1 cellular context compared by ENCODE assay signal in the genomic region with DNA sequence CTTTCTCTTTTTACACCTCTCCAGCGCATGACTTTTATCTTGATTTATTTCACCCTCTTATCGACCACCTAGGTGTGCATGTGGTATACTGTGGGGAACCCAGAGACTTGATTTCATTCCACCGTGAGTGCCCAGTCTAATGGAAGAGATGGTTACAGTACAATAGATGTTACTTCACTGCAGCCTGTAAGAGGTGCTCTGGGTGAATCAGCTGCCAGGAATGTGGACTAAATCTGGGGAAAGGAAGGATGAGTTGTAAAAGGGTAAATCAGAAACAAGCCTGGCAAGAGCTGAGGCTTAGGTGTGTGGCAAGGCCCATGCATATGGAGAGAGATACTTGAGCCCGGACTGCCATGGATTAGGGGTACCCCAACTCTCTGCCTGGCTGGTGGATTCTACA.
TF ChIP-seq lines count a peak whose summit lies in the region.

No MANE protein-coding gene starts in this region.

TF ChIP-seq in GM12878, 131 proteins besides CTCF, POLR2A, EP300 and RAD21:
- TF ChIP-seq JUND (IDR thresholded peaks at IDR 0.05; ENCODE audit: low read depth, low read length), result no peak
- no peak for TF ChIP-seq POU2F2 (IDR thresholded peaks at IDR 0.05; ENCODE audit: borderline replicate concordance, low read depth, low read length)
- TF ChIP-seq ETV6 (conservative IDR thresholded peaks at IDR 0.05 in 1 of 2, IDR thresholded peaks at IDR 0.05 in 1 of 2; ENCODE audit: borderline replicate concordance in 1 of 2, low read depth in 1 of 2), result no peak
- no peak for TF ChIP-seq SMAD1 (IDR thresholded peaks at IDR 0.05; ENCODE audit: low read depth, partially characterized antibody)
- TF ChIP-seq, protein P1, sequence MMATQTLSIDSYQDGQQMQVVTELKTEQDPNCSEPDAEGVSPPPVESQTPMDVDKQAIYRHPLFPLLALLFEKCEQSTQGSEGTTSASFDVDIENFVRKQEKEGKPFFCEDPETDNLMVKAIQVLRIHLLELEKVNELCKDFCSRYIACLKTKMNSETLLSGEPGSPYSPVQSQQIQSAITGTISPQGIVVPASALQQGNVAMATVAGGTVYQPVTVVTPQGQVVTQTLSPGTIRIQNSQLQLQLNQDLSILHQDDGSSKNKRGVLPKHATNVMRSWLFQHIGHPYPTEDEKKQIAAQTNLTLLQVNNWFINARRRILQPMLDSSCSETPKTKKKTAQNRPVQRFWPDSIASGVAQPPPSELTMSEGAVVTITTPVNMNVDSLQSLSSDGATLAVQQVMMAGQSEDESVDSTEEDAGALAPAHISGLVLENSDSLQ (IDR thresholded peaks at IDR 0.05), result no peak
- TF ChIP-seq, protein P2, sequence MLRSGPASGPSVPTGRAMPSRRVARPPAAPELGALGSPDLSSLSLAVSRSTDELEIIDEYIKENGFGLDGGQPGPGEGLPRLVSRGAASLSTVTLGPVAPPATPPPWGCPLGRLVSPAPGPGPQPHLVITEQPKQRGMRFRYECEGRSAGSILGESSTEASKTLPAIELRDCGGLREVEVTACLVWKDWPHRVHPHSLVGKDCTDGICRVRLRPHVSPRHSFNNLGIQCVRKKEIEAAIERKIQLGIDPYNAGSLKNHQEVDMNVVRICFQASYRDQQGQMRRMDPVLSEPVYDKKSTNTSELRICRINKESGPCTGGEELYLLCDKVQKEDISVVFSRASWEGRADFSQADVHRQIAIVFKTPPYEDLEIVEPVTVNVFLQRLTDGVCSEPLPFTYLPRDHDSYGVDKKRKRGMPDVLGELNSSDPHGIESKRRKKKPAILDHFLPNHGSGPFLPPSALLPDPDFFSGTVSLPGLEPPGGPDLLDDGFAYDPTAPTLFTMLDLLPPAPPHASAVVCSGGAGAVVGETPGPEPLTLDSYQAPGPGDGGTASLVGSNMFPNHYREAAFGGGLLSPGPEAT (IDR thresholded peaks at IDR 0.05; ENCODE audit: low read depth), result no peak
- no peak for TF ChIP-seq MYB (IDR thresholded peaks at IDR 0.05; ENCODE audit: borderline replicate concordance, low read depth, low read length)
- no peak for TF ChIP-seq SIX5 (IDR thresholded peaks at IDR 0.05; ENCODE audit: low read depth, low read length, severe bottlenecking)
- no peak for TF ChIP-seq GABPA (IDR thresholded peaks at IDR 0.05; ENCODE audit: low read depth)
- no peak for TF ChIP-seq CBFB (IDR thresholded peaks at IDR 0.05; ENCODE audit: low read depth)
- no peak for TF ChIP-seq FOS (IDR thresholded peaks at IDR 0.05; ENCODE audit: borderline replicate concordance, extremely low read depth, insufficient read length)
- TF ChIP-seq TCF3 (IDR thresholded peaks at IDR 0.05; ENCODE audit: borderline replicate concordance, insufficient read depth, low read depth, low read length), result no peak
- no peak for TF ChIP-seq MYC (IDR thresholded peaks at IDR 0.05; ENCODE audit: insufficient read depth, insufficient read length, insufficient replicate concordance, low read length, severe bottlenecking)
- TF ChIP-seq, protein P3, sequence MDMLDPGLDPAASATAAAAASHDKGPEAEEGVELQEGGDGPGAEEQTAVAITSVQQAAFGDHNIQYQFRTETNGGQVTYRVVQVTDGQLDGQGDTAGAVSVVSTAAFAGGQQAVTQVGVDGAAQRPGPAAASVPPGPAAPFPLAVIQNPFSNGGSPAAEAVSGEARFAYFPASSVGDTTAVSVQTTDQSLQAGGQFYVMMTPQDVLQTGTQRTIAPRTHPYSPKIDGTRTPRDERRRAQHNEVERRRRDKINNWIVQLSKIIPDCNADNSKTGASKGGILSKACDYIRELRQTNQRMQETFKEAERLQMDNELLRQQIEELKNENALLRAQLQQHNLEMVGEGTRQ (IDR thresholded peaks at IDR 0.05; ENCODE audit: borderline replicate concordance, low read depth, low read length), result no peak
- TF ChIP-seq ZNF384 (IDR thresholded peaks at IDR 0.05; ENCODE audit: borderline replicate concordance, low read depth, low read length), result no peak
- TF ChIP-seq, protein P4, sequence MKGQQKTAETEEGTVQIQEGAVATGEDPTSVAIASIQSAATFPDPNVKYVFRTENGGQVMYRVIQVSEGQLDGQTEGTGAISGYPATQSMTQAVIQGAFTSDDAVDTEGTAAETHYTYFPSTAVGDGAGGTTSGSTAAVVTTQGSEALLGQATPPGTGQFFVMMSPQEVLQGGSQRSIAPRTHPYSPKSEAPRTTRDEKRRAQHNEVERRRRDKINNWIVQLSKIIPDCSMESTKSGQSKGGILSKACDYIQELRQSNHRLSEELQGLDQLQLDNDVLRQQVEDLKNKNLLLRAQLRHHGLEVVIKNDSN (IDR thresholded peaks at IDR 0.05; ENCODE audit: borderline replicate concordance, extremely low read length, insufficient read depth, low read depth, low read length), result no peak
